ENCODE assay signal across 8 cellular contexts in genomic region chr14:55333785-55334485, GRCh38.
DNase-seq lines count a peak whose midpoint lies in the region; ATAC-seq and TF ChIP-seq lines count a peak whose summit lies in the region.

No MANE protein-coding gene starts in this region.

- ATAC-seq in WTC11 (peak; percentile 26; the same call in 1 of the 2 replicates), lower lobe of right lung (peak in 1 of 2 donors; percentile 31), HG03469 (IDR thresholded peaks at IDR 0.05; ENCODE audit: unreplicated experiment) (no peak)

- no peak overlapping the region for H3K27ac Mint-ChIP-seq in WTC11

- H3K4me1 Mint-ChIP-seq in WTC11: peaks cover 18% of the 10 kb centered on the region

- H3K36me3 Mint-ChIP-seq in WTC11: no peaks in the 10 kb centered on the region

- no peak for TF ChIP-seq CTCF in WTC11 (IDR thresholded peaks at IDR 0.05)
- no peak for TF ChIP-seq CTCF in lower lobe of right lung (IDR thresholded peaks at IDR 0.05)
- TF ChIP-seq CTCF in GM20000 (IDR thresholded peaks at IDR 0.05; ENCODE audit: extremely low read depth, missing control alignments): no peak
- no peak for TF ChIP-seq CTCF in suprapubic skin (IDR thresholded peaks at IDR 0.05)

- WGBS in suprapubic skin: 66% methylated on average over 4 of the region's 4 CpGs

- no peak overlapping the region for H3K4me3 ChIP-seq in lower lobe of right lung
- no peak overlapping the region for H3K4me3 ChIP-seq in suprapubic skin

- CTCF ChIA-PET in WTC11 (lab: Charles Lee): interaction anchor here (0.9 kb wide), 1 partner anchor 21 kb away, joined by 5 read pairs; no protein-coding TSS in a partner anchor

- H3K27ac ChIP-seq in lower lobe of right lung: peak overlapping the region; percentile 53
- no peak overlapping the region for H3K27ac ChIP-seq in suprapubic skin

- intact Hi-C loops in lower lobe of right lung (cut with DNase I): no loop called here

- TF ChIP-seq EP300 in suprapubic skin (IDR thresholded peaks at IDR 0.05): no peak

- no peaks in the 10 kb centered on the region for H3K27me3 Mint-ChIP-seq in WTC11 (ENCODE audit: low read depth)

- no peaks in the 10 kb centered on the region for H3K36me3 ChIP-seq in lower lobe of right lung
- no peaks in the 10 kb centered on the region for H3K36me3 ChIP-seq in suprapubic skin

- H3K4me1 ChIP-seq in lower lobe of right lung (peaks cover 70% of the 10 kb centered on the region), suprapubic skin (peaks cover 29% of the 10 kb centered on the region)

- TF ChIP-seq POLR2A in suprapubic skin (IDR thresholded peaks at IDR 0.05): no peak

- POLR2A ChIA-PET in WTC11 (lab: Charles Lee): interaction anchor here (0.6 kb wide), 1 partner anchor 11 kb away, joined by 4 read pairs; no protein-coding TSS in a partner anchor

- no peaks in the 10 kb centered on the region for H3K9me3 Mint-ChIP-seq in WTC11

- DNase-seq in EH (ENCODE audit: low read depth): peak; percentile 69
- DNase-seq in H4 (ENCODE audit: low spot score): peak; percentile 87
- no peak for DNase-seq in WTC11 (ENCODE audit: low spot score)
- no peak for DNase-seq in lower lobe of right lung
- DNase-seq in GM20000 (ENCODE audit: low spot score): no peak
- no peak for DNase-seq in suprapubic skin (ENCODE audit: low spot score in 2 of 2)
- no peak for DNase-seq in C1 segment of cervical spinal cord (lab: John Stamatoyannopoulos, UW)

- no peak overlapping the region for H3K4me3 Mint-ChIP-seq in WTC11

- H3K27me3 ChIP-seq in lower lobe of right lung (ENCODE audit: low read depth): no peaks in the 10 kb centered on the region
- H3K27me3 ChIP-seq in suprapubic skin: no peaks in the 10 kb centered on the region

- no peaks in the 10 kb centered on the region for H3K9me3 ChIP-seq in lower lobe of right lung
- H3K9me3 ChIP-seq in suprapubic skin: no peaks in the 10 kb centered on the region

TF ChIP-seq in WTC11, 78 proteins besides CTCF, POLR2A, EP300 and RAD21:
- TF ChIP-seq MXD4 (CRISPR knock-in tag; IDR thresholded peaks at IDR 0.05; ENCODE audit: borderline replicate concordance) (no peak), E2F5 (CRISPR knock-in tag; IDR thresholded peaks at IDR 0.05) (no peak), KAT7 (CRISPR knock-in tag; IDR thresholded peaks at IDR 0.05; ENCODE audit: borderline replicate concordance) (no peak), JAZF1 (CRISPR knock-in tag; IDR thresholded peaks at IDR 0.05) (no peak), SMAD3 (CRISPR knock-in tag; IDR thresholded peaks at IDR 0.05; ENCODE audit: borderline replicate concordance) (no peak), JUN (CRISPR knock-in tag; IDR thresholded peaks at IDR 0.05) (no peak), HMGXB4 (CRISPR knock-in tag; IDR thresholded peaks at IDR 0.05) (no peak), ELF4 (CRISPR knock-in tag; IDR thresholded peaks at IDR 0.05; ENCODE audit: low read depth) (no peak)

Comparison
In these comparisons a context has a peak if more than half of its experiments do, and no peak if none do; other contexts are left out.
1. DNase-seq: peak in EH (single experiment) and H4 (single experiment); none in WTC11 (single experiment), lower lobe of right lung (single experiment), GM20000 (single experiment), suprapubic skin (0 of 2) and C1 segment of cervical spinal cord (0 of 14).